In the genomic region with DNA sequence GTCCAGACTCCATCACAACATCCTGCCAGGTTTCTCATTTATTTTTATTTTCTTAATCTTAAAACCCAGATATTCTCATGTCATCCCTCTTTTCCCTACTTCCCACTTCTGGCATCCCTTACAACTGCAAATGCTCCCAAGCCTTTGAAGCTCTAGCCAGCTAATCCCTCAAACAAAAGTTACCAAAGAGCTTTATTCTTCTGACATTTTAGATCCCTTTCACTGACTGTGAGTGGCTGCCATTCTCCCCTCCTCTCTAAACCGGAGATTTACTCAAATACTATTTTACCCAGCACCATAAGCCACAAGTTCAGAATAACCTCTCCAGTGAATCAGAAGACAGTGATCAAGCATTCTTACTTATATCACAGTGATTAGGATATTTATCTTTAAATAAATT, we compare ENCODE assay signal across 24 cellular contexts.
DNase-seq lines count a peak whose midpoint lies in the region; ATAC-seq and TF ChIP-seq lines count a peak whose summit lies in the region.
"Had no signal": no experiment of that assay in that cellular context is flagged by ENCODE, and none has a peak within 500 bp of the region (broad histone marks: within the 10 kb centered on the region; RNA-seq: fewer than 3 reads in every experiment).

No MANE protein-coding gene starts in this region.

- H3K4me3 ChIP-seq in adipocyte (ENCODE audit: low read length) (peak overlapping the region; percentile 74), iPS-20b (ENCODE audit: low read length) (peak overlapping the region; percentile 17; the same call in 1 of the 2 replicates), testis (no peak overlapping the region), BE2C (ENCODE audit: low read depth, low read length) (no peak overlapping the region)

- no peaks in the 10 kb centered on the region for H3K36me3 ChIP-seq in adipocyte (ENCODE audit: control insufficient read depth, insufficient read depth, low read length, severe bottlenecking)
- no peaks in the 10 kb centered on the region for H3K36me3 ChIP-seq in iPS-20b (ENCODE audit: insufficient read depth, low read depth, low read length)
- H3K36me3 ChIP-seq in testis (ENCODE audit: low read depth, missing control alignments): no peaks in the 10 kb centered on the region
- H3K36me3 ChIP-seq in BE2C: no peaks in the 10 kb centered on the region

- H3K27me3 ChIP-seq in adipocyte (replicated peaks; ENCODE audit: control insufficient read depth, insufficient read depth, low read length) (no peaks in the 10 kb centered on the region), iPS-20b (ENCODE audit: insufficient read depth, low read length) (no peaks in the 10 kb centered on the region), testis (no peaks in the 10 kb centered on the region), BE2C (no peaks in the 10 kb centered on the region)

- H3K27ac ChIP-seq in iPS-20b (ENCODE audit: low read length) (no peak overlapping the region), testis (peak overlapping the region in 1 of 2 donors; percentile 69)

- ATAC-seq in sciatic nerve: peak; percentile 27
- ATAC-seq: PC-3; stimulated activated naive B cell treated with anti-CD40 and anti-IgM and Interleukin-4, amounts not matched to agents 10 μg/mL and 1 μg/mL and 100 μg/mL, for 72 hours had no signal

- H3K9me3 ChIP-seq in adipocyte (ENCODE audit: control insufficient read depth, low read length) (no peaks in the 10 kb centered on the region), iPS-20b (ENCODE audit: insufficient read depth, low read depth, low read length) (no peaks in the 10 kb centered on the region), testis (no peaks in the 10 kb centered on the region), BE2C (no peaks in the 10 kb centered on the region)

- TF ChIP-seq CTCF in testis (IDR thresholded peaks at IDR 0.05): no peak
- TF ChIP-seq CTCF in BE2C (IDR thresholded peaks at IDR 0.05; ENCODE audit: low read depth, low read length): no peak

- DNase-seq in ELF-1 (ENCODE audit: low read depth, low spot score) (peak; percentile 27), adipocyte (ENCODE audit: low read depth) (no peak), sciatic nerve (ENCODE audit: low spot score) (no peak), testis (no peak), BE2C (no peak), cortex of kidney (lab: John Stamatoyannopoulos, UW) (no peak)
- DNase-seq in activated CD4-positive, alpha-beta T cell treated with anti-CD3 and anti-CD28 coated beads for 1 hour: no peak
- DNase-seq: activated CD4-positive, alpha-beta T cell treated with anti-CD3 and anti-CD28 coated beads, Interleukin-2, amount 50 U/mL, for 4 hours; activated CD8-positive, alpha-beta memory T cell treated with anti-CD3 and anti-CD28 coated beads, Interleukin-2, amount 50 U/mL, for 4 hours; effector CD8-positive, alpha-beta T cell; erythroblast; KG1; kidney glomerular epithelial cell; MM.1S; NCI-H1417 treated with DMSO at 0.1 percent for 48 hours; NCI-H2081 treated with DMSO at 0.1 percent for 48 hours; NCI-H345; occipital lobe; PC-3; SHP77; small intestine; stimulated activated naive B cell treated with anti-CD40 and anti-IgM and Interleukin-4, amounts not matched to agents 10 μg/mL and 1 μg/mL and 100 μg/mL, for 72 hours; T1000 had no signal

- intact Hi-C loops in sciatic nerve (cut with DNase I): no loop called here
- intact Hi-C loops in testis (cut with DNase I; ENCODE audit: low total_unique reads): no loop called here

- H3K9ac ChIP-seq in adipocyte (ENCODE audit: low read length) (peak overlapping the region; percentile 89), iPS-20b (ENCODE audit: low read depth, low read length) (no peak overlapping the region)

- no peak for TF ChIP-seq POLR2A in testis (IDR thresholded peaks at IDR 0.05)

- WGBS in testis, 2 donors: 59 to 69% methylated on average over 1 of the region's 1 CpG

- H3K4me1 ChIP-seq in adipocyte (ENCODE audit: control insufficient read depth, insufficient read depth, low read length) (peaks cover 26% of the 10 kb centered on the region), iPS-20b (ENCODE audit: insufficient read depth, low read length) (peaks cover 24% of the 10 kb centered on the region; the same call in 1 of the 2 replicates), testis (no peaks in the 10 kb centered on the region), BE2C (no peaks in the 10 kb centered on the region)

Comparison
In these comparisons a context has a peak if more than half of its experiments do, and no peak if none do; other contexts are left out.
1. H3K4me3 ChIP-seq: peak in adipocyte (single experiment) and iPS-20b (single experiment); none in testis (0 of 2) and BE2C (single experiment).